1 cellular context compared by ENCODE assay signal in the genomic region with DNA sequence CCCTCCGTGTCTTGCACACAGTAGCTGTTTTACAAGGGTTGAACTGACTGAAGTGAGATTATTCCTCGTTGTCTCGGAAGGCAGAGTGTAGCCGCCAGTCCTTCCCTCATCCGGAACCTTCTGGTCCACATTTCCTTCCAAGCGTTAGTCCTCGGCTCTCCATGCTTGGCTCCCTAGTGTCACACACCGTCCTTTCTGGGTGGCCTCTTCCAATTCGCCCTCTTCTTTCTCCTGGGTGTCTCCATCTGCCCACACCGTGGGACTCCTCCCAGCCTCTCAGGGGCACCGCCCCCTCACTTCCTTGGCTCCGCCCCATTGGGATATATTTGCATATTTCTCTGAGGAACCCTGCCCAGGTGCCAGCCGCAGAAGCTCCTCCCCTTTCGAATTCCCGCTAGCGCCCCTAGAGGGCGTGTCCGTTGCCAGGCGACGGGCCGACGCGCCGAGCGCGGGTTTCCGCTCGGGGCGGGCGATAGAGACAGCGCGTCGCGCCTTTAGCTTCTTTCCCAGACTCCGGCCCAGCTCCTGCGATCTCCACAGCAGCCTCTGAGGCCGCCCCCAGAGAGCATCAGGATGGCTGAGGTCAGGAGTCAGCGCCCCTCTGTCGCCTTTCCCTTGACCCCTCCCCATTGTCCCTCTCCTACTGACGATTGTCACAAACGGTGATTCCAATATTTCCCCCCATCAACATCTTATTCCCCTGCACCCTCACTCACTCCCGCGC.
A peak's percentile ranks its signal among the peaks of the same experiment; 100 is the strongest.
TF ChIP-seq lines count a peak whose summit lies in the region.

CFAP58 (plus strand) TSS at position 509 of the 724 bp plus-strand sequence; CDS start at position 574, 65 bp downstream.

TF ChIP-seq in K562, 482 proteins besides CTCF, POLR2A, EP300 and RAD21 (continued from another document and continues in another):
- TF ChIP-seq, protein P1, sequence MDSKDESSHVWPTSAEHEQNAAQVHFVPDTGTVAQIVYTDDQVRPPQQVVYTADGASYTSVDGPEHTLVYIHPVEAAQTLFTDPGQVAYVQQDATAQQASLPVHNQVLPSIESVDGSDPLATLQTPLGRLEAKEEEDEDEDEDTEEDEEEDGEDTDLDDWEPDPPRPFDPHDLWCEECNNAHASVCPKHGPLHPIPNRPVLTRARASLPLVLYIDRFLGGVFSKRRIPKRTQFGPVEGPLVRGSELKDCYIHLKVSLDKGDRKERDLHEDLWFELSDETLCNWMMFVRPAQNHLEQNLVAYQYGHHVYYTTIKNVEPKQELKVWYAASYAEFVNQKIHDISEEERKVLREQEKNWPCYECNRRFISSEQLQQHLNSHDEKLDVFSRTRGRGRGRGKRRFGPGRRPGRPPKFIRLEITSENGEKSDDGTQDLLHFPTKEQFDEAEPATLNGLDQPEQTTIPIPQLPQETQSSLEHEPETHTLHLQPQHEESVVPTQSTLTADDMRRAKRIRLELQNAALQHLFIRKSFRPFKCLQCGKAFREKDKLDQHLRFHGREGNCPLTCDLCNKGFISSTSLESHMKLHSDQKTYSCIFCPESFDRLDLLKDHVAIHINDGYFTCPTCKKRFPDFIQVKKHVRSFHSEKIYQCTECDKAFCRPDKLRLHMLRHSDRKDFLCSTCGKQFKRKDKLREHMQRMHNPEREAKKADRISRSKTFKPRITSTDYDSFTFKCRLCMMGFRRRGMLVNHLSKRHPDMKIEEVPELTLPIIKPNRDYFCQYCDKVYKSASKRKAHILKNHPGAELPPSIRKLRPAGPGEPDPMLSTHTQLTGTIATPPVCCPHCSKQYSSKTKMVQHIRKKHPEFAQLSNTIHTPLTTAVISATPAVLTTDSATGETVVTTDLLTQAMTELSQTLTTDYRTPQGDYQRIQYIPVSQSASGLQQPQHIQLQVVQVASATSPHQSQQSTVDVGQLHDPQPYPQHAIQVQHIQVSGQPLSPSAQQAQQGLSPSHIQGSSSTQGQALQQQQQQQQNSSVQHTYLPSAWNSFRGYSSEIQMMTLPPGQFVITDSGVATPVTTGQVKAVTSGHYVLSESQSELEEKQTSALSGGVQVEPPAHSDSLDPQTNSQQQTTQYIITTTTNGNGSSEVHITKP (IDR thresholded peaks at IDR 0.05; ENCODE audit: partially characterized antibody) = no peak
- TF ChIP-seq SPI1 (IDR thresholded peaks at IDR 0.05; ENCODE audit: borderline replicate concordance, low read depth, low read length) (peak; percentile 31; the same call in 1 of the 2 replicates), BCLAF1 (IDR thresholded peaks at IDR 0.05; ENCODE audit: borderline replicate concordance in 1 of 2, control insufficient read depth in 1 of 2, low read depth in 2 of 2, low read length in 1 of 2) (no peak), DMBX1 (CRISPR knock-in tag; IDR thresholded peaks at IDR 0.05; ENCODE audit: borderline replicate concordance) (no peak), CGGBP1 (CRISPR knock-in tag; IDR thresholded peaks at IDR 0.05) (no peak), MAZ (CRISPR knock-in tag; conservative IDR thresholded peaks at IDR 0.05 in 1 of 2, IDR thresholded peaks at IDR 0.05 in 1 of 2) (0 out of 4 replicates have a peak, but pooled peaks of 1 of the 2 experiments have one; percentile 64), ZNF644 (tag; IDR thresholded peaks at IDR 0.05; ENCODE audit: low read depth) (no peak), ZNF445 (CRISPR knock-in tag; IDR thresholded peaks at IDR 0.05; ENCODE audit: low read depth) (no peak), ZNF764 (CRISPR knock-in tag; IDR thresholded peaks at IDR 0.05; ENCODE audit: low read depth) (no peak), KAT8 (IDR thresholded peaks at IDR 0.05; ENCODE audit: low read depth) (no peak), FOS (IDR thresholded peaks at IDR 0.05; ENCODE audit: extremely low read depth, insufficient read length) (no peak), ZNF717 (CRISPR knock-in tag; IDR thresholded peaks at IDR 0.05) (no peak), CXXC5 (CRISPR knock-in tag; IDR thresholded peaks at IDR 0.05) (peak; percentile 81), SMARCA5 (IDR thresholded peaks at IDR 0.05) (no peak), POLR2H (tag; IDR thresholded peaks at IDR 0.05; ENCODE audit: low read depth) (no peak), RBM39 (optimal IDR thresholded peaks at IDR 0.05; ENCODE audit: low read depth, low read length) (no peak), ZNF589 (CRISPR knock-in tag; IDR thresholded peaks at IDR 0.05; ENCODE audit: low read depth) (no peak), XRCC4 (IDR thresholded peaks at IDR 0.05; ENCODE audit: extremely low read depth, insufficient read depth, insufficient read length) (no peak), KDM2B (CRISPR knock-in tag; IDR thresholded peaks at IDR 0.05) (no peak), KAT7 (CRISPR knock-in tag; IDR thresholded peaks at IDR 0.05; ENCODE audit: borderline replicate concordance) (no peak), KLF16 (IDR thresholded peaks at IDR 0.05) (no peak), CCNT2 (IDR thresholded peaks at IDR 0.05; ENCODE audit: borderline replicate concordance, extremely low read depth, insufficient read length, low read depth, low read length) (peak; percentile 48), ZNF143 (CRISPR knock-in tag; IDR thresholded peaks at IDR 0.05) (no peak), MTA2 (IDR thresholded peaks at IDR 0.05; ENCODE audit: low read depth) (no peak), POLR3G (IDR thresholded peaks at IDR 0.05; ENCODE audit: extremely low read depth, insufficient read length, insufficient replicate concordance) (no peak), EP400 (IDR thresholded peaks at IDR 0.05) (no peak), ZNF277 (CRISPR knock-in tag; IDR thresholded peaks at IDR 0.05; ENCODE audit: borderline replicate concordance) (no peak), PRPF4 (IDR thresholded peaks at IDR 0.05; ENCODE audit: insufficient read depth, low read depth, low read length, poor library complexity, severe bottlenecking) (no peak), ARID1B (IDR thresholded peaks at IDR 0.05) (no peak), HNRNPUL1 (IDR thresholded peaks at IDR 0.05; ENCODE audit: low read length) (no peak), MBD2 (IDR thresholded peaks at IDR 0.05; ENCODE audit: borderline replicate concordance, low read depth) (no peak), ZKSCAN3 (CRISPR knock-in tag; IDR thresholded peaks at IDR 0.05) (no peak), XRCC5 (IDR thresholded peaks at IDR 0.05; ENCODE audit: low read depth, low read length) (peak; percentile 48; the same call in 1 of the 2 replicates), ZNF324 (CRISPR knock-in tag; IDR thresholded peaks at IDR 0.05) (no peak), ZNF740 (CRISPR knock-in tag; IDR thresholded peaks at IDR 0.05) (no peak), ZNF740 (tag; IDR thresholded peaks at IDR 0.05) (no peak)
- TF ChIP-seq, protein P2, sequence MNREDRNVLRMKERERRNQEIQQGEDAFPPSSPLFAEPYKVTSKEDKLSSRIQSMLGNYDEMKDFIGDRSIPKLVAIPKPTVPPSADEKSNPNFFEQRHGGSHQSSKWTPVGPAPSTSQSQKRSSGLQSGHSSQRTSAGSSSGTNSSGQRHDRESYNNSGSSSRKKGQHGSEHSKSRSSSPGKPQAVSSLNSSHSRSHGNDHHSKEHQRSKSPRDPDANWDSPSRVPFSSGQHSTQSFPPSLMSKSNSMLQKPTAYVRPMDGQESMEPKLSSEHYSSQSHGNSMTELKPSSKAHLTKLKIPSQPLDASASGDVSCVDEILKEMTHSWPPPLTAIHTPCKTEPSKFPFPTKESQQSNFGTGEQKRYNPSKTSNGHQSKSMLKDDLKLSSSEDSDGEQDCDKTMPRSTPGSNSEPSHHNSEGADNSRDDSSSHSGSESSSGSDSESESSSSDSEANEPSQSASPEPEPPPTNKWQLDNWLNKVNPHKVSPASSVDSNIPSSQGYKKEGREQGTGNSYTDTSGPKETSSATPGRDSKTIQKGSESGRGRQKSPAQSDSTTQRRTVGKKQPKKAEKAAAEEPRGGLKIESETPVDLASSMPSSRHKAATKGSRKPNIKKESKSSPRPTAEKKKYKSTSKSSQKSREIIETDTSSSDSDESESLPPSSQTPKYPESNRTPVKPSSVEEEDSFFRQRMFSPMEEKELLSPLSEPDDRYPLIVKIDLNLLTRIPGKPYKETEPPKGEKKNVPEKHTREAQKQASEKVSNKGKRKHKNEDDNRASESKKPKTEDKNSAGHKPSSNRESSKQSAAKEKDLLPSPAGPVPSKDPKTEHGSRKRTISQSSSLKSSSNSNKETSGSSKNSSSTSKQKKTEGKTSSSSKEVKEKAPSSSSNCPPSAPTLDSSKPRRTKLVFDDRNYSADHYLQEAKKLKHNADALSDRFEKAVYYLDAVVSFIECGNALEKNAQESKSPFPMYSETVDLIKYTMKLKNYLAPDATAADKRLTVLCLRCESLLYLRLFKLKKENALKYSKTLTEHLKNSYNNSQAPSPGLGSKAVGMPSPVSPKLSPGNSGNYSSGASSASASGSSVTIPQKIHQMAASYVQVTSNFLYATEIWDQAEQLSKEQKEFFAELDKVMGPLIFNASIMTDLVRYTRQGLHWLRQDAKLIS (CRISPR knock-in tag; IDR thresholded peaks at IDR 0.05) = no peak
- TF ChIP-seq, protein P3, sequence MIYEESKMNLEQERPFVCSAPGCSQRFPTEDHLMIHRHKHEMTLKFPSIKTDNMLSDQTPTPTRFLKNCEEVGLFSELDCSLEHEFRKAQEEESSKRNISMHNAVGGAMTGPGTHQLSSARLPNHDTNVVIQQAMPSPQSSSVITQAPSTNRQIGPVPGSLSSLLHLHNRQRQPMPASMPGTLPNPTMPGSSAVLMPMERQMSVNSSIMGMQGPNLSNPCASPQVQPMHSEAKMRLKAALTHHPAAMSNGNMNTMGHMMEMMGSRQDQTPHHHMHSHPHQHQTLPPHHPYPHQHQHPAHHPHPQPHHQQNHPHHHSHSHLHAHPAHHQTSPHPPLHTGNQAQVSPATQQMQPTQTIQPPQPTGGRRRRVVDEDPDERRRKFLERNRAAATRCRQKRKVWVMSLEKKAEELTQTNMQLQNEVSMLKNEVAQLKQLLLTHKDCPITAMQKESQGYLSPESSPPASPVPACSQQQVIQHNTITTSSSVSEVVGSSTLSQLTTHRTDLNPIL (CRISPR knock-in tag; IDR thresholded peaks at IDR 0.05) = no peak
- TF ChIP-seq, protein P4, sequence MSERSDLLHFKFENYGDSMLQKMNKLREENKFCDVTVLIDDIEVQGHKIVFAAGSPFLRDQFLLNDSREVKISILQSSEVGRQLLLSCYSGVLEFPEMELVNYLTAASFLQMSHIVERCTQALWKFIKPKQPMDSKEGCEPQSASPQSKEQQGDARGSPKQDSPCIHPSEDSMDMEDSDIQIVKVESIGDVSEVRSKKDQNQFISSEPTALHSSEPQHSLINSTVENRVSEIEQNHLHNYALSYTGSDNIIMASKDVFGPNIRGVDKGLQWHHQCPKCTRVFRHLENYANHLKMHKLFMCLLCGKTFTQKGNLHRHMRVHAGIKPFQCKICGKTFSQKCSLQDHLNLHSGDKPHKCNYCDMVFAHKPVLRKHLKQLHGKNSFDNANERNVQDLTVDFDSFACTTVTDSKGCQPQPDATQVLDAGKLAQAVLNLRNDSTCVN (CRISPR knock-in tag; IDR thresholded peaks at IDR 0.05) = no peak
- TF ChIP-seq, protein P5, sequence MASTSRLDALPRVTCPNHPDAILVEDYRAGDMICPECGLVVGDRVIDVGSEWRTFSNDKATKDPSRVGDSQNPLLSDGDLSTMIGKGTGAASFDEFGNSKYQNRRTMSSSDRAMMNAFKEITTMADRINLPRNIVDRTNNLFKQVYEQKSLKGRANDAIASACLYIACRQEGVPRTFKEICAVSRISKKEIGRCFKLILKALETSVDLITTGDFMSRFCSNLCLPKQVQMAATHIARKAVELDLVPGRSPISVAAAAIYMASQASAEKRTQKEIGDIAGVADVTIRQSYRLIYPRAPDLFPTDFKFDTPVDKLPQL (IDR thresholded peaks at IDR 0.05; ENCODE audit: extremely low read depth, insufficient read length) = no peak
- TF ChIP-seq, protein P6, sequence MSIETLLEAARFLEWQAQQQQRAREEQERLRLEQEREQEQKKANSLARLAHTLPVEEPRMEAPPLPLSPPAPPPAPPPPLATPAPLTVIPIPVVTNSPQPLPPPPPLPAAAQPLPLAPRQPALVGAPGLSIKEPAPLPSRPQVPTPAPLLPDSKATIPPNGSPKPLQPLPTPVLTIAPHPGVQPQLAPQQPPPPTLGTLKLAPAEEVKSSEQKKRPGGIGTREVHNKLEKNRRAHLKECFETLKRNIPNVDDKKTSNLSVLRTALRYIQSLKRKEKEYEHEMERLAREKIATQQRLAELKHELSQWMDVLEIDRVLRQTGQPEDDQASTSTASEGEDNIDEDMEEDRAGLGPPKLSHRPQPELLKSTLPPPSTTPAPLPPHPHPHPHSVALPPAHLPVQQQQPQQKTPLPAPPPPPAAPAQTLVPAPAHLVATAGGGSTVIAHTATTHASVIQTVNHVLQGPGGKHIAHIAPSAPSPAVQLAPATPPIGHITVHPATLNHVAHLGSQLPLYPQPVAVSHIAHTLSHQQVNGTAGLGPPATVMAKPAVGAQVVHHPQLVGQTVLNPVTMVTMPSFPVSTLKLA (conservative IDR thresholded peaks at IDR 0.05) = peak in 1 of 2 experiments; percentile 75; a peak in 2 of 4 replicates
